In genomic region chr19:2166741-2167738, GRCh38 we compare ENCODE assay signal across 8 cellular contexts. TPM values are rescaled to one million over a fixed set of nuclear protein-coding genes. Genes with fewer than 3 reads are reported as not detected.
DNase-seq lines count a peak whose midpoint lies in the region; ATAC-seq and TF ChIP-seq lines count a peak whose summit lies in the region.

No MANE protein-coding gene starts in this region.

- no peaks in the 10 kb centered on the region for H3K36me3 ChIP-seq in mucosa of stomach (ENCODE audit: control insufficient read depth, insufficient read depth, low read length)

- DNase-seq in G401 (ENCODE audit: low spot score) = peak; percentile 90
- peak; percentile 31 for DNase-seq in NCI-H774 (lab: John Stamatoyannopoulos, UW)
- peak; percentile 88 for DNase-seq in coronary artery (ENCODE audit: low spot score)

- H3K9me3 ChIP-seq in mucosa of stomach (ENCODE audit: control insufficient read depth, low read length) = no peaks in the 10 kb centered on the region

- H3K4me3 ChIP-seq in coronary artery = peak overlapping the region; percentile 10
- H3K4me3 ChIP-seq in mucosa of stomach (ENCODE audit: low read length) = no peak overlapping the region

- H3K4me1 ChIP-seq in mucosa of stomach (ENCODE audit: control insufficient read depth, insufficient read depth, low read length) = peaks cover 66% of the 10 kb centered on the region

- ATAC-seq in GM18873 (IDR thresholded peaks at IDR 0.05; ENCODE audit: low FRiP score, unreplicated experiment) (no peak), HG03175 (IDR thresholded peaks at IDR 0.05; ENCODE audit: unreplicated experiment) (no peak), GM21619 (IDR thresholded peaks at IDR 0.05; ENCODE audit: unreplicated experiment) (no peak), HG03354 (IDR thresholded peaks at IDR 0.05; ENCODE audit: poor library complexity, severe bottlenecking, unreplicated experiment) (no peak)

- peak overlapping the region; percentile 77 to 94 for H3K27ac ChIP-seq in coronary artery

- no peaks in the 10 kb centered on the region for H3K27me3 ChIP-seq in mucosa of stomach (ENCODE audit: control insufficient read depth, insufficient read depth, low read length)

- no peak for TF ChIP-seq CTCF in coronary artery (IDR thresholded peaks at IDR 0.05)

- in situ Hi-C loops in G401 (cut with HindIII; ENCODE audit: low sequenced_read_pairs) = no loop called here

- peak overlapping the region; percentile 68 for H3K9ac ChIP-seq in mucosa of stomach (ENCODE audit: low read length)

RNA-seq across cellular contexts. Expression of gene DOT1L, which starts 3.3 kb away (rescaled TPM):
- total RNA-seq in G401 (2014; rRNA removed; shearing (Covaris generic)) = 12.1 and 14.8 TPM in 2 replicates

RNA-seq across cellular contexts. Expression of gene AP3D1, which starts 15.7 kb away (rescaled TPM):
- 195 and 235 TPM in 2 replicates for total RNA-seq in G401 (2014; rRNA removed; shearing (Covaris generic))

Comparison
In these comparisons a context has a peak if more than half of its experiments do, and no peak if none do; other contexts are left out.
1. DNase-seq: peak in every context shown above with its lines; median percentile 90 in G401; 88 in coronary artery; 31 in NCI-H774.